Comparison of ENCODE assay signal across 9 cellular contexts in the genomic region with DNA sequence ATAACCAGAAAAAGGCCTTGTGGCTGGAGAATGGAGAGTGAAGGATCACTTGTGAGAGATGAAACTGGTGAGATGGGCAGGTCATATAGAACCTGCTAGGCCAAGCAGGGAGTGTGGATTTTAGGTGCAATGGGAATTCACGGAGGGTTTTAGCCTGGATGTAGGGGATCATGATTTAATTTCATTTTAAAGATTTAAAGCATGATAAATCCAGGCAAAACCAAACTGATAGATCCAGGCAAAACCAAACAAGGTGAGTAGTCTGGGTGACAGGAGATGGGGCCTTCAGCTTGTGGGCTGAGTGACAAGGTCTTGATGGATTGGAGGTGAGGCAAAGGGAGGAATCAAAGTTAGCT. TPM values are rescaled to one million over a fixed set of nuclear protein-coding genes. Genes with fewer than 3 reads are reported as not detected.
DNase-seq lines count a peak whose midpoint lies in the region; ATAC-seq, FAIRE-seq and TF ChIP-seq lines count a peak whose summit lies in the region.
"Had no signal": no experiment of that assay in that cellular context is flagged by ENCODE, and none has a peak within 500 bp of the region (broad histone marks: within the 10 kb centered on the region; RNA-seq: fewer than 3 reads in every experiment).

No MANE protein-coding gene starts in this region.

- POLR2A ChIA-PET in T-cell (lab: Charles Lee): no interaction called here
- POLR2A ChIA-PET in endothelial cell of umbilical vein (lab: Charles Lee): no interaction called here

- BruUV-seq in endothelial cell of umbilical vein (replicated peaks; lab: Mats Ljungman, UMichigan): TSS peak; percentile 17

- peak overlapping the region; percentile 85 for H3K4me3 Mint-ChIP-seq in activated T-cell treated with anti-CD3 and anti-CD28 coated beads, Interleukin-2, amount 50 U/mL, for 4 hours
- peak overlapping the region; percentile 82 to 89 (median 86) for H3K4me3 Mint-ChIP-seq in T-cell
- peak overlapping the region; percentile 81 to 82 for H3K4me3 Mint-ChIP-seq in stimulated activated naive CD8-positive, alpha-beta T cell treated with anti-CD3 and anti-CD28 coated beads, Interleukin-15, amount 100 ng/mL, for 72 hours

- H3K9me1 ChIP-seq in endothelial cell of umbilical vein (replicated peaks; ENCODE audit: control insufficient read depth, extremely low read depth, insufficient read depth, low read length): no peaks in the 10 kb centered on the region

- no peak overlapping the region for H3K4me3 ChIP-seq in endothelial cell of umbilical vein (replicated peaks in 1 of 3; ENCODE audit: insufficient read depth in 1 of 3, low read depth in 1 of 3, low read length in 3 of 3)

- H3K27me3 ChIP-seq in endothelial cell of umbilical vein (ENCODE audit: control insufficient read depth in 2 of 2, insufficient read depth in 2 of 2, low read length in 2 of 2): no peaks in the 10 kb centered on the region

- DNase-seq in activated T-cell treated with anti-CD3 and anti-CD28 coated beads, Interleukin-2, amount 50 U/mL, for 4 hours: no peak
- DNase-seq in activated T-cell treated with anti-CD3 and anti-CD28 coated beads for 4 hours (no peak), T-cell (no peak), endothelial cell of umbilical vein (ENCODE audit: low read depth, low spot score) (no peak), HT-29 (ENCODE audit: low spot score) (no peak), foreskin melanocyte (no peak)
- DNase-seq in stimulated activated naive CD8-positive, alpha-beta T cell treated with anti-CD3 and anti-CD28 coated beads, Interleukin-15, amount 100 ng/mL, for 72 hours: no peak
- DNase-seq: NCI-H226 had no signal

- TF ChIP-seq CTCF in endothelial cell of umbilical vein (IDR thresholded peaks at IDR 0.05; ENCODE audit: extremely low read depth in 1 of 2, insufficient read depth in 1 of 2, low read depth in 1 of 2, low read length in 2 of 2): no peak

- CTCF ChIA-PET in T-cell (lab: Charles Lee) (interaction anchor here (0.6 to 3.7 kb wide), 29 partner anchors 9 to 205 kb away, joined by 3 to 57 read pairs (median 5); partner anchors contain the start of gene LPIN3 (in 2 of the 2)), endothelial cell of umbilical vein (lab: Charles Lee) (interaction anchor here (0.6 to 5.9 kb wide), 37 partner anchors 10 to 283 kb away, joined by 3 to 126 read pairs (median 4); partner anchors contain the start of gene LPIN3)

- dilution Hi-C loops in endothelial cell of umbilical vein (cut with MboI; ENCODE audit: extremely low pct_ligation_motif_present, low sequenced_read_pairs): no loop called here

- H3K27ac ChIP-seq in endothelial cell of umbilical vein (ENCODE audit: insufficient read depth, low read depth, low read length): no peak overlapping the region

- H3K36me3 ChIP-seq in endothelial cell of umbilical vein (ENCODE audit: control insufficient read depth in 2 of 2, extremely low read depth in 1 of 2, insufficient read depth in 2 of 2, low read length in 2 of 2): no peaks in the 10 kb centered on the region

- no peaks in the 10 kb centered on the region for H3K9me3 Mint-ChIP-seq in activated T-cell treated with anti-CD3 and anti-CD28 coated beads, Interleukin-2, amount 50 U/mL, for 4 hours
- no peaks in the 10 kb centered on the region for H3K9me3 Mint-ChIP-seq in T-cell
- H3K9me3 Mint-ChIP-seq in stimulated activated naive CD8-positive, alpha-beta T cell treated with anti-CD3 and anti-CD28 coated beads, Interleukin-15, amount 100 ng/mL, for 72 hours: no peaks in the 10 kb centered on the region

- no peak overlapping the region for H3K4me2 ChIP-seq in endothelial cell of umbilical vein (ENCODE audit: insufficient read depth, low read length)

- no peak for FAIRE-seq in endothelial cell of umbilical vein (lab: Jason Lieb, UNC)

- no peak overlapping the region for H3K9ac ChIP-seq in endothelial cell of umbilical vein (replicated peaks; ENCODE audit: extremely low read depth, insufficient read depth, low read length)

- ATAC-seq in activated T-cell treated with anti-CD3 and anti-CD28 coated beads, Interleukin-2, amount 50 U/mL, for 4 hours: no peak
- no peak for ATAC-seq in T-cell (replicated peaks in 1 of 4)
- ATAC-seq in stimulated activated naive CD8-positive, alpha-beta T cell treated with anti-CD3 and anti-CD28 coated beads, Interleukin-15, amount 100 ng/mL, for 72 hours: no peak
- ATAC-seq in HG03439 (IDR thresholded peaks at IDR 0.05; ENCODE audit: unreplicated experiment): no peak

- no peak overlapping the region for H2AFZ ChIP-seq in endothelial cell of umbilical vein (ENCODE audit: low read depth, low read length)

- TF ChIP-seq POLR2A in endothelial cell of umbilical vein (IDR thresholded peaks at IDR 0.05; ENCODE audit: low read depth, low read length): no peak

- H3K4me1 Mint-ChIP-seq in activated T-cell treated with anti-CD3 and anti-CD28 coated beads, Interleukin-2, amount 50 U/mL, for 4 hours (ENCODE audit: low read depth): peaks cover 61% of the 10 kb centered on the region
- H3K4me1 Mint-ChIP-seq in T-cell: peaks cover 52 to 57% (median 53%) of the 10 kb centered on the region in 3 donors
- peaks cover 73% of the 10 kb centered on the region for H3K4me1 Mint-ChIP-seq in stimulated activated naive CD8-positive, alpha-beta T cell treated with anti-CD3 and anti-CD28 coated beads, Interleukin-15, amount 100 ng/mL, for 72 hours

- intact Hi-C loops in endothelial cell of umbilical vein (cut with micrococcal nuclease): loop anchor here (1.0 to 5.0 kb wide), 7 partner anchors 15 to 481 kb away; partner anchors contain the start of gene CHD6

- H3K36me3 Mint-ChIP-seq in activated T-cell treated with anti-CD3 and anti-CD28 coated beads, Interleukin-2, amount 50 U/mL, for 4 hours (ENCODE audit: insufficient read depth): no peaks in the 10 kb centered on the region
- H3K36me3 Mint-ChIP-seq in T-cell: no peaks in the 10 kb centered on the region

- H3K79me2 ChIP-seq in endothelial cell of umbilical vein (ENCODE audit: control insufficient read depth, insufficient read depth, low read length): peaks cover 34% of the 10 kb centered on the region

- H3K27ac Mint-ChIP-seq in T-cell: peak overlapping the region; percentile 81 to 93
- peak overlapping the region in 1 of 2 donors; percentile 8 for H3K27ac Mint-ChIP-seq in stimulated activated naive CD8-positive, alpha-beta T cell treated with anti-CD3 and anti-CD28 coated beads, Interleukin-15, amount 100 ng/mL, for 72 hours

- H3K27me3 Mint-ChIP-seq in activated T-cell treated with anti-CD3 and anti-CD28 coated beads, Interleukin-2, amount 50 U/mL, for 4 hours (ENCODE audit: low read depth): no peaks in the 10 kb centered on the region
- H3K27me3 Mint-ChIP-seq in T-cell: no peaks in the 10 kb centered on the region
- H3K27me3 Mint-ChIP-seq in stimulated activated naive CD8-positive, alpha-beta T cell treated with anti-CD3 and anti-CD28 coated beads, Interleukin-15, amount 100 ng/mL, for 72 hours: no peaks in the 10 kb centered on the region

- no peaks in the 10 kb centered on the region for H4K20me1 ChIP-seq in endothelial cell of umbilical vein (replicated peaks; ENCODE audit: control insufficient read depth, extremely low read depth, insufficient read depth, low read length)

- H3K4me1 ChIP-seq in endothelial cell of umbilical vein (ENCODE audit: control insufficient read depth, extremely low read depth, insufficient read depth, low read length): peaks cover 27% of the 10 kb centered on the region

- no peaks in the 10 kb centered on the region for H3K9me3 ChIP-seq in endothelial cell of umbilical vein (replicated peaks; ENCODE audit: control insufficient read depth, insufficient read depth, low read length)

TF ChIP-seq in endothelial cell of umbilical vein, 7 proteins besides CTCF, POLR2A, EP300 and RAD21:
- TF ChIP-seq MYC (IDR thresholded peaks at IDR 0.05; ENCODE audit: low read depth, low read length): no peak

RNA-seq across cellular contexts. Expression of gene PLCG1, which starts 1.5 kb away (rescaled TPM):
- 100 to 1,000 TPM in 1 of 3 donors, 10 to 100 TPM in 2; 89.1 to 104 (median 91.3) TPM for total RNA-seq in activated T-cell treated with anti-CD3 and anti-CD28 coated beads, Interleukin-2, amount 50 U/mL, for 4 hours
- 100 to 1,000 TPM; 390 to 589 (median 444) TPM for total RNA-seq in T-cell
- total RNA-seq in endothelial cell of umbilical vein: 219 and 224 TPM in 2 replicates
- 151 and 164 TPM in 2 replicates for polyA plus RNA-seq in endothelial cell of umbilical vein
- 93.8 and 102 TPM in 2 replicates for polyA plus RNA-seq in endothelial cell of umbilical vein (2011; cell fraction: cytosol; rRNA removed)
- polyA plus RNA-seq in endothelial cell of umbilical vein (2011; cell fraction: nucleus; rRNA removed): 1,047 and 1,209 TPM in 2 replicates
- polyA plus RNA-seq in endothelial cell of umbilical vein (2012): 117 and 145 TPM in 2 replicates
- polyA minus RNA-seq in endothelial cell of umbilical vein: 318 and 338 TPM in 2 replicates
- polyA minus RNA-seq in endothelial cell of umbilical vein (2011; cell fraction: cytosol; rRNA and poly(A)+ RNA removed): 39.2 TPM
- polyA minus RNA-seq in endothelial cell of umbilical vein (2011; cell fraction: nucleus; rRNA and poly(A)+ RNA removed): 317 and 330 TPM in 2 replicates
- total RNA-seq in HT-29 (2014; rRNA removed; shearing (Covaris generic)): 22.3 and 63.2 TPM in 2 replicates
